9 cellular contexts compared by ENCODE assay signal in the genomic region with DNA sequence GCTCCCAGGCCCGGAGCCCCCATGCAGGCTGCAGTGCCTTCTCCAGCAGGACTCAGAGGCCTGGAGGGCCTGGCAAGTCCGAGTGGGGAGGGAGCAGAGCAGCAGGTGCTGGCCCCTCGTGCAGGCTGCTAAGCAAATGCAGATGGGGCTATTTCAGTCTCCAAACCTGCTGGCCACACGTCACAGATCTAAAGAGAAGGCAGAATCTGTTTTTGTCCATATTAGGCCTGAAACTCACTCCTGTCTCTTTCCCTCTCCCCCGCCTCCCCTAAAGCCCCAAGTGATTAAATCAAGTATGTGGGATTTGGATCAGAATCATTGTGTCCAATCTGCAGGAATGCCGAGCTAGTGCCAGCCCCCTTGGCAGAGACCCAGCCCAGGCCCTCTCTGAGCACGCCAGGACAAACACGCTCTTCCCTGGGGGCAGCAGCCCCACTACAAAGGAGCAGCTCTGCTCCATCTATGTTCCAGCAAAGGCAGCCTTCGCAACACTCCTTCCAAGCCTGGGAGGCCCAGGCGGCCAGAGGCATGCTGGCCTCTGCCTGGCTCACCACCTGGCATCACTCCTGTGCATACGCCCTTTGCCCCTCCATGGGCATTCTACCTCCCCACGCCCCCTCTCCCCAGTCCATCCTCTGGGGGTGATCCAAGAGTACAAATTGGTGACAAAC. TPM values are rescaled to one million over a fixed set of nuclear protein-coding genes. Genes with fewer than 3 reads are reported as not detected.
DNase-seq lines count a peak whose midpoint lies in the region; FAIRE-seq and TF ChIP-seq lines count a peak whose summit lies in the region.
"Had no signal": no experiment of that assay in that cellular context is flagged by ENCODE, and none has a peak within 500 bp of the region (broad histone marks: within the 10 kb centered on the region; RNA-seq: fewer than 3 reads in every experiment).

No MANE protein-coding gene starts in this region.

- peak overlapping the region; percentile 35 for H4K8ac ChIP-seq in mesenchymal stem cell (ENCODE audit: low read length)

- WGBS in mesenchymal stem cell = 92% methylated on average over 12 of the region's 12 CpGs
- WGBS in transverse colon (ENCODE audit: low coverage in 1 of 2), 2 donors = 59 to 61% methylated on average over 3 to 12 of the region's 12 CpGs

- H3K36me3 ChIP-seq in MG63 = peaks cover 7% of the 10 kb centered on the region
- H3K36me3 ChIP-seq in mesenchymal stem cell (ENCODE audit: control insufficient read depth in 1 of 2, insufficient read depth in 2 of 2, low read depth in 1 of 2, low read length in 2 of 2) = peaks cover 75 to 78% of the 10 kb centered on the region in 2 experiments
- peaks cover 0 to 7% (median 2%) of the 10 kb centered on the region in 4 donors for H3K36me3 ChIP-seq in transverse colon
- no peaks in the 10 kb centered on the region for H3K36me3 ChIP-seq in CD4-positive, alpha-beta memory T cell (ENCODE audit: insufficient read depth, low read length)

- H3K9me3 ChIP-seq in MG63 = no peaks in the 10 kb centered on the region
- peaks cover 5% of the 10 kb centered on the region for H3K9me3 ChIP-seq in mesenchymal stem cell (ENCODE audit: control insufficient read depth, low read length)
- no peaks in the 10 kb centered on the region for H3K9me3 ChIP-seq in transverse colon
- H3K9me3 ChIP-seq in CD4-positive, alpha-beta memory T cell (ENCODE audit: control insufficient read depth in 1 of 2, low read length in 2 of 2) = no peaks in the 10 kb centered on the region

- peaks cover 8% of the 10 kb centered on the region for H3K79me1 ChIP-seq in mesenchymal stem cell (replicated peaks; ENCODE audit: low read length, poor library complexity, severe bottlenecking)

- H3K4me1 ChIP-seq in mesenchymal stem cell (ENCODE audit: control insufficient read depth, insufficient read depth, low read depth, low read length) (peaks cover 3% of the 10 kb centered on the region), transverse colon (peaks cover 5 to 24% (median 16%) of the 10 kb centered on the region in 4 donors)
- no peaks in the 10 kb centered on the region for H3K4me1 ChIP-seq in CD4-positive, alpha-beta memory T cell (ENCODE audit: insufficient read depth, low read length)

- no peak overlapping the region for H4K91ac ChIP-seq in mesenchymal stem cell (ENCODE audit: low read length)

- no peak overlapping the region for H3K4ac ChIP-seq in mesenchymal stem cell (ENCODE audit: low read depth in 1 of 2, low read length in 2 of 2)

- peak overlapping the region; percentile 44 for H2BK15ac ChIP-seq in mesenchymal stem cell (ENCODE audit: low read depth, poor library complexity, severe bottlenecking)

- H3K27ac Mint-ChIP-seq in CD4-positive, alpha-beta memory T cell = no peak overlapping the region
- H3K27ac Mint-ChIP-seq: activated CD8-positive, alpha-beta T cell treated with anti-CD3 and anti-CD28 coated beads for 36 hours had no signal

- H3K4me3 Mint-ChIP-seq in CD4-positive, alpha-beta memory T cell = no peak overlapping the region
- H3K4me3 Mint-ChIP-seq: activated CD8-positive, alpha-beta T cell treated with anti-CD3 and anti-CD28 coated beads for 36 hours had no signal

- H3K9ac ChIP-seq in mesenchymal stem cell (ENCODE audit: low read length) = peak overlapping the region; percentile 82

- intact Hi-C loops in transverse colon (cut with DNase I; ENCODE audit: low total_unique reads) = loop anchor here (5.0 kb wide), 1 partner anchor 103 kb away; a partner anchor contains a TSS
- intact Hi-C loops in CD4-positive, alpha-beta memory T cell (cut with micrococcal nuclease) = no loop called here

- CTCF ChIA-PET in CD4-positive, alpha-beta memory T cell (lab: Charles Lee; ENCODE audit: partially characterized antibody) = interaction anchor here (1.4 kb wide), 1 partner anchor 11 kb away, joined by 3 read pairs; no protein-coding TSS in a partner anchor

- H2AK5ac ChIP-seq in mesenchymal stem cell (ENCODE audit: low read length, severe bottlenecking) = no peak overlapping the region

- no peak overlapping the region for H3K27ac ChIP-seq in mesenchymal stem cell (ENCODE audit: low read length, poor library complexity, severe bottlenecking)
- peak overlapping the region; percentile 87 to 93 (median 89) for H3K27ac ChIP-seq in transverse colon
- no peak overlapping the region for H3K27ac ChIP-seq in CD4-positive, alpha-beta memory T cell (ENCODE audit: low read depth, low read length)

- H3K9me3 Mint-ChIP-seq in CD4-positive, alpha-beta memory T cell = peaks cover 0 to 3% (median 0%) of the 10 kb centered on the region in 8 donors
- H3K9me3 Mint-ChIP-seq: activated CD8-positive, alpha-beta T cell treated with anti-CD3 and anti-CD28 coated beads for 36 hours had no signal

- peaks cover 0 to 5% of the 10 kb centered on the region in 2 donors for H3K27me3 Mint-ChIP-seq in CD4-positive, alpha-beta memory T cell
- H3K27me3 Mint-ChIP-seq: activated CD8-positive, alpha-beta T cell treated with anti-CD3 and anti-CD28 coated beads for 36 hours had no signal

- TF ChIP-seq EP300 in transverse colon (IDR thresholded peaks at IDR 0.05; ENCODE audit: low read depth) = peak; percentile 87

- no peak overlapping the region for H3K23ac ChIP-seq in mesenchymal stem cell (ENCODE audit: low read length in 2 of 2)

- no peak overlapping the region for H3K4me2 ChIP-seq in mesenchymal stem cell (ENCODE audit: low read length, poor library complexity, severe bottlenecking)

- no peak for TF ChIP-seq CTCF in transverse colon (IDR thresholded peaks at IDR 0.05)

- H3K14ac ChIP-seq in mesenchymal stem cell (ENCODE audit: low read length in 2 of 2) = no peak overlapping the region

- no peak for TF ChIP-seq POLR2A in transverse colon (IDR thresholded peaks at IDR 0.05)
- no peak for TF ChIP-seq POLR2A in erythroblast (IDR thresholded peaks at IDR 0.05; ENCODE audit: low read length)

- no peaks in the 10 kb centered on the region for H3K4me1 Mint-ChIP-seq in CD4-positive, alpha-beta memory T cell

- no peak overlapping the region for H2AFZ ChIP-seq in mesenchymal stem cell (ENCODE audit: low read depth, low read length)

- POLR2A ChIA-PET in CD4-positive, alpha-beta memory T cell (lab: Charles Lee; ENCODE audit: partially characterized antibody) = no interaction called here

- in situ Hi-C loops in transverse colon (cut with MboI; ENCODE audit: low pct_ligation_motif_present in 1 of 4, low pct_unique_long_range_greater_than_20kb in 1 of 4, low sequenced_read_pairs in 3 of 4) = no loop called here

- no peak overlapping the region for H2BK12ac ChIP-seq in mesenchymal stem cell (ENCODE audit: low read length in 2 of 2)

- H3K4me3 ChIP-seq in MG63 = no peak overlapping the region
- H3K4me3 ChIP-seq in mesenchymal stem cell (ENCODE audit: insufficient read depth in 1 of 2, low read depth in 1 of 2, low read length in 2 of 2) = no peak overlapping the region
- H3K4me3 ChIP-seq in transverse colon = no peak overlapping the region
- H3K4me3 ChIP-seq in CD4-positive, alpha-beta memory T cell (ENCODE audit: low read length in 2 of 2) = no peak overlapping the region

- H2BK120ac ChIP-seq in mesenchymal stem cell (ENCODE audit: low read depth, low read length) = no peak overlapping the region

- H3K18ac ChIP-seq in mesenchymal stem cell (ENCODE audit: low read depth in 1 of 2, low read length in 2 of 2) = no peak overlapping the region

- DNase-seq in MG63 = peak; percentile 90
- DNase-seq in mesenchymal stem cell = no peak
- peak; percentile 78 for DNase-seq in transverse colon
- no peak for DNase-seq in RPMI8226
- DNase-seq in erythroblast (lab: John Stamatoyannopoulos, UW) = no peak
- DNase-seq in CD4-positive, alpha-beta memory T cell = no peak
- DNase-seq: activated CD8-positive, alpha-beta T cell treated with anti-CD3 and anti-CD28 coated beads for 36 hours had no signal

- no peaks in the 10 kb centered on the region for H3K27me3 ChIP-seq in MG63
- no peaks in the 10 kb centered on the region for H3K27me3 ChIP-seq in mesenchymal stem cell (ENCODE audit: control insufficient read depth in 1 of 2, insufficient read depth in 1 of 2, low read length in 2 of 2)
- no peaks in the 10 kb centered on the region for H3K27me3 ChIP-seq in transverse colon
- no peaks in the 10 kb centered on the region for H3K27me3 ChIP-seq in CD4-positive, alpha-beta memory T cell (ENCODE audit: insufficient read depth, low read length)

- FAIRE-seq in endometrium (lab: Jason Lieb, UNC) = peak; percentile 8
- FAIRE-seq: GM18507 had no signal

- H3K36me3 Mint-ChIP-seq in CD4-positive, alpha-beta memory T cell = no peaks in the 10 kb centered on the region

- no peak overlapping the region for H2BK5ac ChIP-seq in mesenchymal stem cell (ENCODE audit: low read depth, low read length, poor library complexity, severe bottlenecking)

RNA-seq across cellular contexts. Expression of a gene that starts 26.5 kb away (rescaled TPM):
- 1,350 and 4,050 TPM in 2 replicates for total RNA-seq in MG63 (2014; rRNA removed; shearing (Covaris generic); ENCODE audit: low replicate concordance)
- 1,998 TPM for polyA plus RNA-seq in mesenchymal stem cell (2013, experiment 1 of 2)
- 1,912 TPM for polyA plus RNA-seq in mesenchymal stem cell (2013, experiment 2 of 2)
- total RNA-seq in transverse colon = 100 to 1,000 TPM; 462 to 843 (median 770) TPM
- total RNA-seq in CD4-positive, alpha-beta memory T cell = 1,000 to 10,000 TPM; 1,456 to 1,504 TPM
- polyA plus RNA-seq in CD4-positive, alpha-beta memory T cell = 1,000 to 10,000 TPM; 3,607 to 3,736 TPM

RNA-seq across cellular contexts. Expression of a gene that starts 26.7 kb away (rescaled TPM):
- total RNA-seq in MG63 (2014; rRNA removed; shearing (Covaris generic); ENCODE audit: low replicate concordance) = 0.74 and 1.4 TPM in 2 replicates
- polyA plus RNA-seq in mesenchymal stem cell (2013, experiment 1 of 2) = 1.8 TPM
- polyA plus RNA-seq in mesenchymal stem cell (2013, experiment 2 of 2) = 1.9 TPM
- 10 to 100 TPM; 11.7 to 19.7 (median 14.3) TPM for total RNA-seq in transverse colon
- 10 to 100 TPM; 25.0 to 31.3 TPM for total RNA-seq in CD4-positive, alpha-beta memory T cell
- under 1 TPM in 1 of 2 donors, not detected in 1; 0.67 TPM for polyA plus RNA-seq in CD4-positive, alpha-beta memory T cell

Comparison
In these comparisons a context has a peak if more than half of its experiments do, and no peak if none do; other contexts are left out.
1. DNase-seq: peak in MG63 (single experiment) and transverse colon (single experiment); none in mesenchymal stem cell (single experiment), RPMI8226 (single experiment), erythroblast (0 of 2) and CD4-positive, alpha-beta memory T cell (0 of 5).
2. H3K27ac ChIP-seq: peak in transverse colon (4 of 4); none in mesenchymal stem cell (single experiment) and CD4-positive, alpha-beta memory T cell (single experiment).